ENCODE assay signal across 19 cellular contexts in genomic region chr10:93454146-93454545, GRCh38. TPM values are rescaled to one million over a fixed set of nuclear protein-coding genes. Genes with fewer than 3 reads are reported as not detected.
"Had no signal": no experiment of that assay in that cellular context is flagged by ENCODE, and none has a peak within 500 bp of the region (broad histone marks: within the 10 kb centered on the region; RNA-seq: fewer than 3 reads in every experiment).

No MANE protein-coding gene starts in this region.

- H2AFZ ChIP-seq: neural progenitor cell had no signal

- H3K27me3 ChIP-seq: esophagus muscularis mucosa, neural progenitor cell, transverse colon had no signal

- H3K4me2 ChIP-seq: neural progenitor cell had no signal

- DNase-seq: activated B cell treated with CpG ODN at 0.5 μM for 24 hours; activated CD4-positive, alpha-beta memory T cell treated with anti-CD3 and anti-CD28 coated beads for 36 hours; activated CD4-positive, alpha-beta T cell treated with anti-CD3 and anti-CD28 coated beads for 4 hours; activated naive CD4-positive, alpha-beta T cell treated with anti-CD3 and anti-CD28 coated beads for 36 hours; activated naive CD8-positive, alpha-beta T cell treated with anti-CD3 and anti-CD28 coated beads, Interleukin-2, amount 10 ng/mL, durations not matched to agents 7 days and 5 days; activated T-cell treated with anti-CD3 and anti-CD28 coated beads, Interleukin-2, amount 50 U/mL, for 48 hours; amygdala; cerebellar nuclear complex; foreskin fibroblast; lower lobe of right lung; naive thymus-derived CD4-positive, alpha-beta T cell; right cardiac atrium; stimulated activated CD4-positive, alpha-beta T cell treated with anti-CD3 and anti-CD28 coated beads, Interleukin-4, amount 100 ng/mL, for 24 hours; stimulated activated naive CD4-positive, alpha-beta T cell treated with Interleukin-2 at 50 U/mL for 16 hours; T-helper 17 cell; transverse colon had no signal

- H3K9ac ChIP-seq: neural progenitor cell had no signal

- H3K9me3 ChIP-seq: esophagus muscularis mucosa, lower lobe of right lung, transverse colon had no signal

- H3K36me3 ChIP-seq: neural progenitor cell had no signal

- ATAC-seq: lower lobe of right lung; naive thymus-derived CD4-positive, alpha-beta T cell; right cardiac atrium; T-helper 17 cell had no signal

- H3K4me3 ChIP-seq: coronary artery, esophagus muscularis mucosa, lower lobe of right lung, neural progenitor cell, transverse colon had no signal

- H3K27ac ChIP-seq: lower lobe of right lung, neural progenitor cell, transverse colon had no signal

RNA-seq across cellular contexts. Expression of gene MYOF, which starts 28.0 kb away (rescaled TPM):
- polyA plus RNA-seq: naive thymus-derived CD4-positive, alpha-beta T cell had no signal

RNA-seq across cellular contexts. Expression of gene CEP55, which starts 42.3 kb away (rescaled TPM):
- polyA plus RNA-seq: naive thymus-derived CD4-positive, alpha-beta T cell had no signal
